1 cellular context compared by ENCODE assay signal in genomic region chr6:14339711-14340590, GRCh38.
TF ChIP-seq lines count a peak whose summit lies in the region.

No MANE protein-coding gene starts in this region.

TF ChIP-seq in GM23338, 12 proteins besides CTCF, POLR2A, EP300 and RAD21:
- TF ChIP-seq NANOG (IDR thresholded peaks at IDR 0.05; ENCODE audit: borderline replicate concordance) = no peak
- TF ChIP-seq ZNF462 (CRISPR knock-in tag; IDR thresholded peaks at IDR 0.05) = no peak
- no peak for TF ChIP-seq REST (IDR thresholded peaks at IDR 0.05; ENCODE audit: unreplicated experiment)
- TF ChIP-seq STAT1 (IDR thresholded peaks at IDR 0.05; ENCODE audit: unreplicated experiment) = no peak
- TF ChIP-seq ZNF114 (CRISPR knock-in tag; IDR thresholded peaks at IDR 0.05) = no peak
